In the genomic region with DNA sequence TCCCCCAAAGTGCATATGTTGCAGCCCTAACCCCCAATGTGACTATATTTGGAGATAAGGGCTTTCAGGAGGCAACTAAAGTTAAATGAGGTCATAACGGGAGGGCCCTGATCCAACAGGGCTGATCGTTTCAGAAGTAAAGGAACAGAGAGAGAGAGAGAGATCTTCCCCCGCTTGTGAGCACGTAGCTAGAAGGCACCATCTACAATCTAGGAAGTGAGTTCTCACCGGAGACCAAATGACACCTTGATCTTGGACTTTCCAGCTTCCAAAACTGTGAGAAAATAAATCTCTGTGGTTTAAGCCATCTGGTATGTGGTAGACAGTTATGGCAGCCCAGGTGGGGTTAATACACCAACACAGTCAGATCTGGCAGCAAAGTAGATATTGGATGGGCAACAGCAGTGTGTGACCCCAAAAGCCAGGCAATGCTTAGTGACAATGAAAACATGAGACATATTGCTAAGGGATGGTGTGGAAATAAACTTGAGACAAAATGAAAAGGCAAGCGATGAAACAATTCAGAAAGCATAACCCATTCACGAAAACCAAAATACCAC, we compare ENCODE assay signal across 33 cellular contexts.
"Had no signal": no experiment of that assay in that cellular context is flagged by ENCODE, and none has a peak within 500 bp of the region (broad histone marks: within the 10 kb centered on the region; RNA-seq: fewer than 3 reads in every experiment).

No MANE protein-coding gene starts in this region.

- H3K4me2 ChIP-seq: PC-9 had no signal

- H3K4me3 ChIP-seq: MG63, PC-9, SJCRH30, SK-N-MC had no signal

- DNase-seq: Kasumi-1, MG63, NCI-H1048, NCI-H1092 treated with DMSO at 0.1 percent for 48 hours, NCI-H1105 treated with DMSO at 0.1 percent for 48 hours, NCI-H1417, NCI-H1436, NCI-H146, NCI-H1694, NCI-H187, NCI-H1930, NCI-H2029 treated with DMSO at 0.1 percent for 48 hours, NCI-H2081 treated with DMSO at 0.1 percent for 48 hours, NCI-H2107, NCI-H2171, NCI-H226, NCI-H446 treated with DMSO at 0.1 percent for 48 hours, NCI-H510A, NCI-H524, NCI-H526, NCI-H69, NCI-H748 treated with DMSO at 0.1 percent for 48 hours, NCI-H82, PC-9, SHP77, SIG-M5, SJCRH30, T-cell had no signal

- H3K36me3 ChIP-seq: MG63, SJCRH30 had no signal

- H3K27me3 ChIP-seq: MG63, SJCRH30 had no signal

- H2AFZ ChIP-seq: PC-9 had no signal

- H3K4me1 ChIP-seq: SJCRH30 had no signal

- H3K27ac ChIP-seq: PC-9, RWPE1, SJCRH30, SK-N-MC had no signal

- ATAC-seq: Panc1, Right ventricle myocardium inferior, SK-N-SH treated with all-trans-retinoic acid at 6 μM for 48 hours, T-cell had no signal

- H3K9me3 ChIP-seq: MG63, SJCRH30 had no signal
